ENCODE assay signal across 10 cellular contexts in the genomic region with DNA sequence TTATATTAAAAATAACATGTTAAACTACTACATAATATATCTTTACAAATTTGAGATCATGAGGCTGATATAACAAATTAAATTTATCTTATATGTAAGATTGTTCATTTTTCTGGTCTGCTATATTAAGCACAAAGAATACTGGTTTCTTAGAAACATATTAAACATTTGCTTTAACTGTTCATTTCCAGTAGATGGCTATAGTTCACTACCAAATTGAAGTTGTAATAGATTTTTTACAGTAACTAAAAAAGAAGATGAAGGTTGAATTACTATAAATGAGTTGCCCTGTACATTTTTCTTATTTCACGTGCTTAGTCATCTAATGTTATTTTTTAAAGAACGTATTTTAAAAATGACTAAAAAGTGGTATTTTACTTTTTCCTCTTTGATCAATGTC. TPM values are rescaled to one million over a fixed set of nuclear protein-coding genes. Genes with fewer than 3 reads are reported as not detected.
DNase-seq lines count a peak whose midpoint lies in the region; ATAC-seq, FAIRE-seq and TF ChIP-seq lines count a peak whose summit lies in the region.
"Had no signal": no experiment of that assay in that cellular context is flagged by ENCODE, and none has a peak within 500 bp of the region (broad histone marks: within the 10 kb centered on the region; RNA-seq: fewer than 3 reads in every experiment).

No MANE protein-coding gene starts in this region.

- FAIRE-seq in small intestine (lab: Jason Lieb, UNC), result peak; percentile 91

- no peak overlapping the region for H3K27ac ChIP-seq in small intestine (ENCODE audit: low read depth in 1 of 2, low read length in 1 of 2)

- H3K27ac Mint-ChIP-seq in chondrocyte (ENCODE audit: unreplicated experiment), result no peak overlapping the region
- H3K27ac Mint-ChIP-seq: CD8-positive, alpha-beta T cell had no signal

- no peaks in the 10 kb centered on the region for H3K27me3 Mint-ChIP-seq in chondrocyte (ENCODE audit: low read depth)

- DNase-seq in NOMO-1 treated with DMSO at 0.1 percent for 48 hours (lab: John Stamatoyannopoulos, UW; ENCODE audit: unreplicated experiment) (peak; percentile 29), NOMO-1 treated with dmso at 0.1 percent for 144 hours (lab: John Stamatoyannopoulos, UW; ENCODE audit: unreplicated experiment) (no peak), NCI-H2227 treated with DMSO at 0.1 percent for 48 hours (lab: John Stamatoyannopoulos, UW) (peak; percentile 19), chondrocyte (ENCODE audit: low spot score) (no peak), small intestine (no peak)
- DNase-seq: activated CD4-positive, alpha-beta T cell treated with anti-CD3 and anti-CD28 coated beads for 48 hours; CD8-positive, alpha-beta T cell had no signal

- no peaks in the 10 kb centered on the region for H3K4me1 ChIP-seq in small intestine (ENCODE audit: control insufficient read depth in 2 of 2, insufficient read depth in 1 of 2, low read depth in 1 of 2, low read length in 1 of 2)

- no peak overlapping the region for H3K4me3 Mint-ChIP-seq in chondrocyte (ENCODE audit: unreplicated experiment)
- H3K4me3 Mint-ChIP-seq: CD8-positive, alpha-beta T cell had no signal

- WGBS in small intestine, 3 donors, result 67 to 85% (median 85%) methylated on average over 2 of the region's 2 CpGs

- H3K36me3 Mint-ChIP-seq in chondrocyte (ENCODE audit: low read depth), result no peaks in the 10 kb centered on the region

- ATAC-seq in HG02870 (IDR thresholded peaks at IDR 0.05; ENCODE audit: unreplicated experiment) (no peak), HG03135 (IDR thresholded peaks at IDR 0.05; ENCODE audit: unreplicated experiment) (no peak), HG03280 (IDR thresholded peaks at IDR 0.05; ENCODE audit: unreplicated experiment) (no peak)
- ATAC-seq: CD8-positive, alpha-beta T cell had no signal

- H3K4me3 ChIP-seq in small intestine (ENCODE audit: low read depth in 1 of 2, low read length in 2 of 2), result no peak overlapping the region

- no peaks in the 10 kb centered on the region for H3K27me3 ChIP-seq in small intestine (ENCODE audit: control insufficient read depth in 2 of 2, insufficient read depth in 2 of 2, low read length in 2 of 2)

- no peaks in the 10 kb centered on the region for H3K4me1 Mint-ChIP-seq in chondrocyte (ENCODE audit: low read depth)

- no peaks in the 10 kb centered on the region for H3K9me3 ChIP-seq in small intestine (ENCODE audit: control insufficient read depth, low read depth)

- no peaks in the 10 kb centered on the region for H3K9me3 Mint-ChIP-seq in chondrocyte (ENCODE audit: low read depth)
- H3K9me3 Mint-ChIP-seq: CD8-positive, alpha-beta T cell had no signal

- H3K36me3 ChIP-seq in small intestine (ENCODE audit: control insufficient read depth in 2 of 2, insufficient read depth in 2 of 2, low read length in 2 of 2), result no peaks in the 10 kb centered on the region

- peak; percentile 86 for TF ChIP-seq CTCF in chondrocyte (IDR thresholded peaks at IDR 0.05)

RNA-seq across cellular contexts. Expression of a gene that starts 57.0 kb away (rescaled TPM):
- 9.5 to 15.3 TPM (median 10.4 TPM) in 3 replicates for total RNA-seq in chondrocyte
- polyA plus RNA-seq in small intestine, result 1 to 10 TPM; 2.7 to 4.7 (median 3.4) TPM

Comparison
In these comparisons a context has a peak if more than half of its experiments do, and no peak if none do; other contexts are left out.
1. DNase-seq: peak in NOMO-1 treated with DMSO at 0.1 percent for 48 hours (single experiment) and NCI-H2227 treated with DMSO at 0.1 percent for 48 hours (single experiment); none in NOMO-1 treated with dmso at 0.1 percent for 144 hours (single experiment), chondrocyte (single experiment) and small intestine (single experiment).